In genomic region chr7:76201732-76202665, GRCh38 we compare ENCODE assay signal across 8 cellular contexts. TPM values are rescaled to one million over a fixed set of nuclear protein-coding genes. Genes with fewer than 3 reads are reported as not detected.
A peak's percentile ranks its signal among the peaks of the same experiment; 100 is the strongest.
DNase-seq lines count a peak whose midpoint lies in the region; ATAC-seq and TF ChIP-seq lines count a peak whose summit lies in the region.

Gene SRRM3, plus strand, starts transcription at chr7:76201896. Its CDS starts 33,171 bp downstream, at chr7:76235067.

- H3K9me3 ChIP-seq in CD4-positive, alpha-beta memory T cell (ENCODE audit: control insufficient read depth in 1 of 2, low read length in 2 of 2), result no peaks in the 10 kb centered on the region
- H3K9me3 ChIP-seq in T-helper 17 cell (ENCODE audit: control insufficient read depth, low read length, poor library complexity, severe bottlenecking) (no peaks in the 10 kb centered on the region), left ventricle myocardium inferior (replicated peaks) (no peaks in the 10 kb centered on the region), psoas muscle (no peaks in the 10 kb centered on the region)

- H3K79me2 ChIP-seq in GM23338 (replicated peaks; ENCODE audit: insufficient read depth), result no peaks in the 10 kb centered on the region

- H3K36me3 ChIP-seq in CD4-positive, alpha-beta memory T cell (ENCODE audit: insufficient read depth, low read length), result no peaks in the 10 kb centered on the region
- H3K36me3 ChIP-seq in GM23338 (ENCODE audit: insufficient read depth) (no peaks in the 10 kb centered on the region), left ventricle myocardium inferior (no peaks in the 10 kb centered on the region), psoas muscle (ENCODE audit: insufficient read depth in 1 of 2, low read depth in 1 of 2) (no peaks in the 10 kb centered on the region)

- H3K4me1 ChIP-seq in CD4-positive, alpha-beta memory T cell (ENCODE audit: insufficient read depth, low read length), result no peaks in the 10 kb centered on the region
- H3K4me1 ChIP-seq in GM23338 (ENCODE audit: insufficient read depth), result peaks cover 19% of the 10 kb centered on the region; the same call in 1 of the 2 replicates
- peaks cover 5% of the 10 kb centered on the region for H3K4me1 ChIP-seq in left ventricle myocardium inferior
- H3K4me1 ChIP-seq in psoas muscle, result no peaks in the 10 kb centered on the region

- no peak within 1 kb of the TSS for H3K4me3 Mint-ChIP-seq in CD4-positive, alpha-beta memory T cell
- H3K4me3 Mint-ChIP-seq in GM23338, result peak within 1 kb of the TSS; percentile 60
- H3K4me3 Mint-ChIP-seq in T-helper 17 cell, result no peak within 1 kb of the TSS

- peak; percentile 10 to 87; a peak in 3 of 4 replicates for TF ChIP-seq CTCF in GM23338 (conservative IDR thresholded peaks at IDR 0.05; ENCODE audit: low read depth in 2 of 2)
- peak; percentile 63 for TF ChIP-seq CTCF in left ventricle myocardium inferior (IDR thresholded peaks at IDR 0.05; ENCODE audit: borderline replicate concordance)
- peak; percentile 31 for TF ChIP-seq CTCF in psoas muscle (IDR thresholded peaks at IDR 0.05)

- no peaks in the 10 kb centered on the region for H3K36me3 Mint-ChIP-seq in CD4-positive, alpha-beta memory T cell
- H3K36me3 Mint-ChIP-seq in GM23338 (ENCODE audit: low read depth), result no peaks in the 10 kb centered on the region; the same call in 2 of the 3 replicates
- H3K36me3 Mint-ChIP-seq in T-helper 17 cell (ENCODE audit: low read depth), result no peaks in the 10 kb centered on the region

- peaks cover 0 to 2% (median 0%) of the 10 kb centered on the region in 8 donors for H3K9me3 Mint-ChIP-seq in CD4-positive, alpha-beta memory T cell
- peaks cover 3% of the 10 kb centered on the region; the same call in 2 of the 3 replicates for H3K9me3 Mint-ChIP-seq in GM23338

- H3K27me3 ChIP-seq in CD4-positive, alpha-beta memory T cell (ENCODE audit: insufficient read depth, low read length), result no peaks in the 10 kb centered on the region
- H3K27me3 ChIP-seq in GM23338 (ENCODE audit: insufficient read depth) (no peaks in the 10 kb centered on the region), left ventricle myocardium inferior (ENCODE audit: low read depth) (peaks cover 81% of the 10 kb centered on the region), psoas muscle (ENCODE audit: insufficient read depth in 3 of 3, low read length in 2 of 3) (peaks cover 0 to 59% (median 10%) of the 10 kb centered on the region in 3 donors)

- intact Hi-C loops in CD4-positive, alpha-beta memory T cell (cut with micrococcal nuclease), result loop anchor here (1.0 to 2.0 kb wide), 3 partner anchors 23 to 112 kb away; no protein-coding TSS in a partner anchor
- intact Hi-C loops in left ventricle myocardium inferior (cut with micrococcal nuclease), result no loop called here
- intact Hi-C loops in psoas muscle (cut with DNase I), result no loop called here

- no peaks in the 10 kb centered on the region for H3K9me2 ChIP-seq in GM23338 (ENCODE audit: insufficient read depth)

- no peak within 1 kb of the TSS for H3K4me3 ChIP-seq in CD4-positive, alpha-beta memory T cell (ENCODE audit: low read length in 2 of 2)
- H3K4me3 ChIP-seq in GM23338 (peak within 1 kb of the TSS; percentile 68), left ventricle myocardium inferior (peak within 1 kb of the TSS; percentile 26), psoas muscle (no peak within 1 kb of the TSS)

- no peaks in the 10 kb centered on the region for H3K4me1 Mint-ChIP-seq in CD4-positive, alpha-beta memory T cell
- H3K4me1 Mint-ChIP-seq in GM23338 (peaks cover 26% of the 10 kb centered on the region), T-helper 17 cell (no peaks in the 10 kb centered on the region)

- peaks cover 6% of the 10 kb centered on the region; the same call in 1 of the 2 replicates for H3F3A ChIP-seq in GM23338 (replicated peaks; ENCODE audit: low read depth)

- POLR2A ChIA-PET in CD4-positive, alpha-beta memory T cell (lab: Charles Lee; ENCODE audit: partially characterized antibody), result no interaction called here

- WGBS in psoas muscle, 3 donors, result 1 to 3% (median 3%) methylated on average over 14 to 54 of the region's 57 CpGs

- CTCF ChIA-PET in CD4-positive, alpha-beta memory T cell (lab: Charles Lee; ENCODE audit: partially characterized antibody), result interaction anchor here (0.6 to 1.0 kb wide), 2 partner anchors 18 to 1284 kb away, joined by 3 read pairs; no protein-coding TSS in a partner anchor

- H4K20me1 ChIP-seq in GM23338 (replicated peaks; ENCODE audit: insufficient read depth), result no peaks in the 10 kb centered on the region; the same call in 1 of the 2 replicates

- peak within 1 kb of the TSS; percentile 97 for H2AFZ ChIP-seq in GM23338

- H3K27ac Mint-ChIP-seq in CD4-positive, alpha-beta memory T cell, result no peak within 1 kb of the TSS
- no peak within 1 kb of the TSS for H3K27ac Mint-ChIP-seq in GM23338
- no peak within 1 kb of the TSS for H3K27ac Mint-ChIP-seq in T-helper 17 cell

- peaks cover 18 to 21% of the 10 kb centered on the region in 2 donors for H3K27me3 Mint-ChIP-seq in CD4-positive, alpha-beta memory T cell
- H3K27me3 Mint-ChIP-seq in GM23338 (ENCODE audit: insufficient read depth, low read depth, poor library complexity) (peaks cover 11% of the 10 kb centered on the region), T-helper 17 cell (peaks cover 43% of the 10 kb centered on the region)

- DNase-seq in CD4-positive, alpha-beta memory T cell, result peak; percentile 71 to 86 (median 81)
- peak; percentile 89 for DNase-seq in GM23338 (ENCODE audit: low spot score)
- peak; percentile 84 to 90 (median 87) for DNase-seq in NCI-H1417 (lab: John Stamatoyannopoulos, UW)
- DNase-seq in T-helper 17 cell, result peak; percentile 71 to 90 (median 79)
- DNase-seq in amniotic epithelial cell (ENCODE audit: low read depth), result peak; percentile 62
- peak; percentile 66 for DNase-seq in left ventricle myocardium inferior
- DNase-seq in psoas muscle, result peak; percentile 76 to 85

- ATAC-seq in GM23338 (peak; percentile 82), T-helper 17 cell (peak; percentile 99), psoas muscle (peak; percentile 69 to 87 (median 82)), HG02981 (IDR thresholded peaks at IDR 0.05; ENCODE audit: unreplicated experiment) (no peak)

- H3K27ac ChIP-seq in CD4-positive, alpha-beta memory T cell (ENCODE audit: low read depth, low read length), result no peak within 1 kb of the TSS
- H3K27ac ChIP-seq in GM23338 (ENCODE audit: low read depth), result no peak within 1 kb of the TSS
- H3K27ac ChIP-seq in left ventricle myocardium inferior (replicated peaks), result no peak within 1 kb of the TSS
- H3K27ac ChIP-seq in psoas muscle, result no peak within 1 kb of the TSS

- H3K4me2 ChIP-seq in GM23338, result peak within 1 kb of the TSS; percentile 90

TF ChIP-seq in GM23338, 12 proteins besides CTCF, POLR2A, EP300 and RAD21 (continues in another document):
- TF ChIP-seq REST (IDR thresholded peaks at IDR 0.05; ENCODE audit: unreplicated experiment) (peak; percentile 87), CREB1 (CRISPR knock-in tag; IDR thresholded peaks at IDR 0.05; ENCODE audit: low read depth) (peak; percentile 62), EZH2 (IDR thresholded peaks at IDR 0.05; ENCODE audit: low read depth, unreplicated experiment) (no peak), ZNF114 (CRISPR knock-in tag; IDR thresholded peaks at IDR 0.05) (no peak)

RNA-seq across cellular contexts. Expression of gene SRRM3, which starts in this region (rescaled TPM):
- total RNA-seq in CD4-positive, alpha-beta memory T cell, result not detected
- polyA plus RNA-seq in CD4-positive, alpha-beta memory T cell, result not detected
- 9.2 and 13.8 TPM in 2 replicates for total RNA-seq in GM23338 (2014; rRNA removed; shearing (Covaris generic))
- polyA plus RNA-seq in GM23338 (2016; fragmentation: Nextera tagmentation; extraction: Ambion mirVana), result 8.2 and 8.6 TPM in 2 replicates
- total RNA-seq in T-helper 17 cell, result not detected
- total RNA-seq in left ventricle myocardium inferior, result 6.1 TPM
- total RNA-seq in psoas muscle, result 1 to 10 TPM in 2 of 4 donors, under 1 TPM in 2; 0.66 to 1.9 (median 1.1) TPM
- 1 to 10 TPM in 1 of 3 donors, under 1 TPM in 2; 0.48 to 5.4 (median 0.49) TPM for polyA plus RNA-seq in psoas muscle

Comparison
In these comparisons a context has a peak if more than half of its experiments do, and no peak if none do; other contexts are left out.
1. Peak in DNase-seq in CD4-positive, alpha-beta memory T cell; RNA of the gene not detected or under 1 TPM.
2. Peak in DNase-seq and ATAC-seq in T-helper 17 cell; RNA of the gene not detected or under 1 TPM.
3. H3K4me3 ChIP-seq: peak in GM23338 (single experiment) and left ventricle myocardium inferior (single experiment); none in CD4-positive, alpha-beta memory T cell (0 of 2) and psoas muscle (single experiment).
4. Peak in every context shown above with its lines, with median percentiles within 50 percentile points of each other: DNase-seq and CTCF ChIP-seq.